24 cellular contexts compared by ENCODE assay signal in the genomic region with DNA sequence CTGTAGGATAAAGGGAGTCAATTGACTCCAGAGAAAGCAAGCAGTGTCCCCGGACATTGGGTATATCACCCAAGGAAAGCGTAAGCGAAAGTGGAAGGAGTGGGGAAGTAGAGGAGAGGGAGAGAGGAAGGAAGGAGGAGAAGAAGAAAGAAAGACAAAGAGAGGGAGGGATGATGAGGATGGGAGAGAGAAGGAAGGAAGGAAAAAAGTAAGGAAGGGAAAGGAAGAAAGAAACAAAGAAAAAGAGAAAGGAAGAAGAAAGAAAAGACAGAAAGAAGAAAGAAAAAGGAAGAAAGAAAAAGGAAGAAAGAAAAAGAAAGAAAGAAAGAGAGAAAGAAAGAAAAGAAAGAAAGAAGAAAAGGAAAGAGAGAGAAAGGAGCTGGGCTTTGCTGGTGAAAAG. TPM values are rescaled to one million over a fixed set of nuclear protein-coding genes. Genes with fewer than 3 reads are reported as not detected.
DNase-seq lines count a peak whose midpoint lies in the region; ATAC-seq, FAIRE-seq and TF ChIP-seq lines count a peak whose summit lies in the region.
"Had no signal": no experiment of that assay in that cellular context is flagged by ENCODE, and none has a peak within 500 bp of the region (broad histone marks: within the 10 kb centered on the region; RNA-seq: fewer than 3 reads in every experiment).

No MANE protein-coding gene starts in this region.

- CTCF ChIA-PET in activated B cell treated with CpG ODN at 0.5 μM for 24 hours (lab: Charles Lee): interaction anchor here (2.0 kb wide), 1 partner anchor 22 kb away, joined by 5 read pairs; no protein-coding TSS in a partner anchor

- H3K27me3 ChIP-seq in CD4-positive, CD25-positive, alpha-beta regulatory T cell (ENCODE audit: control insufficient read depth, insufficient read depth, low read length): peaks cover 4% of the 10 kb centered on the region
- H3K27me3 ChIP-seq in BE2C: no peaks in the 10 kb centered on the region
- H3K27me3 ChIP-seq: BLaER1 treated with 17β-estradiol and CSF1 and Interleukin-3, amounts not matched to agents 10 nM and 100 nM; SJCRH30 had no signal

- H3K9me3 Mint-ChIP-seq in CD4-positive, CD25-positive, alpha-beta regulatory T cell: peaks cover 0 to 3% (median 0%) of the 10 kb centered on the region in 7 donors
- H3K9me3 Mint-ChIP-seq in activated B cell treated with CpG ODN at 0.5 μM for 24 hours: no peaks in the 10 kb centered on the region
- H3K9me3 Mint-ChIP-seq in neural crest cell: no peaks in the 10 kb centered on the region
- H3K9me3 Mint-ChIP-seq in endothelial cell (ENCODE audit: unreplicated experiment): no peaks in the 10 kb centered on the region
- H3K9me3 Mint-ChIP-seq: CD8-positive, alpha-beta memory T cell; HFFc6 had no signal

- H3K9ac ChIP-seq in kidney (ENCODE audit: low read length in 2 of 2): no peak overlapping the region
- H3K9ac ChIP-seq: BLaER1 treated with 17β-estradiol and CSF1 and Interleukin-3, amounts not matched to agents 10 nM and 100 nM had no signal

- TF ChIP-seq CTCF in activated B cell treated with CpG ODN at 0.5 μM for 24 hours (IDR thresholded peaks at IDR 0.05): no peak
- no peak for TF ChIP-seq CTCF in kidney (IDR thresholded peaks at IDR 0.05; ENCODE audit: borderline replicate concordance, extremely low read depth, insufficient read depth)
- no peak for TF ChIP-seq CTCF in neural crest cell (conservative IDR thresholded peaks at IDR 0.05)
- TF ChIP-seq CTCF in BE2C (IDR thresholded peaks at IDR 0.05; ENCODE audit: low read depth, low read length): no peak
- no peak for TF ChIP-seq CTCF in endothelial cell (IDR thresholded peaks at IDR 0.05; ENCODE audit: unreplicated experiment)

- FAIRE-seq in kidney (lab: Jason Lieb, UNC): no peak
- FAIRE-seq: A549, GM12891, H1 had no signal

- no peak overlapping the region for H3K4me3 ChIP-seq in CD4-positive, CD25-positive, alpha-beta regulatory T cell (ENCODE audit: low read depth, low read length)
- H3K4me3 ChIP-seq in kidney (ENCODE audit: low read length in 2 of 2): peak overlapping the region; percentile 9 to 54
- no peak overlapping the region for H3K4me3 ChIP-seq in BE2C (ENCODE audit: low read depth, low read length)
- H3K4me3 ChIP-seq: A549; BLaER1 treated with 17β-estradiol and CSF1 and Interleukin-3, amounts not matched to agents 10 nM and 100 nM; SJCRH30 had no signal

- POLR2A ChIA-PET in activated B cell treated with CpG ODN at 0.5 μM for 24 hours (lab: Charles Lee): interaction anchor here (0.6 to 1.1 kb wide), 2 partner anchors 13 to 120 kb away, joined by 3 to 5 read pairs; no protein-coding TSS in a partner anchor

- no peaks in the 10 kb centered on the region for H3K36me3 Mint-ChIP-seq in CD4-positive, CD25-positive, alpha-beta regulatory T cell
- H3K36me3 Mint-ChIP-seq in activated B cell treated with CpG ODN at 0.5 μM for 24 hours (ENCODE audit: low read depth) (no peaks in the 10 kb centered on the region), neural crest cell (ENCODE audit: low read depth) (no peaks in the 10 kb centered on the region), endothelial cell (ENCODE audit: low read depth, unreplicated experiment) (peaks cover 4% of the 10 kb centered on the region)
- H3K36me3 Mint-ChIP-seq: CD8-positive, alpha-beta memory T cell had no signal

- no peak overlapping the region for H3K27ac ChIP-seq in CD4-positive, CD25-positive, alpha-beta regulatory T cell (ENCODE audit: insufficient read depth, low read length, poor library complexity, severe bottlenecking)
- no peak overlapping the region for H3K27ac ChIP-seq in kidney (ENCODE audit: low read depth in 2 of 2, low read length in 2 of 2)
- H3K27ac ChIP-seq: A549; BLaER1 treated with 17β-estradiol and CSF1 and Interleukin-3, amounts not matched to agents 10 nM and 100 nM; SJCRH30 had no signal

- no peaks in the 10 kb centered on the region for H3K4me1 ChIP-seq in CD4-positive, CD25-positive, alpha-beta regulatory T cell (ENCODE audit: control insufficient read depth, insufficient read depth, low read length, poor library complexity, severe bottlenecking)
- no peaks in the 10 kb centered on the region for H3K4me1 ChIP-seq in kidney (ENCODE audit: control insufficient read depth in 1 of 2, insufficient read depth in 1 of 2, low read depth in 1 of 2, low read length in 2 of 2)
- H3K4me1 ChIP-seq in BE2C: no peaks in the 10 kb centered on the region

- no peaks in the 10 kb centered on the region for H3K9me3 ChIP-seq in CD4-positive, CD25-positive, alpha-beta regulatory T cell (ENCODE audit: control insufficient read depth in 2 of 2, low read length in 2 of 2)
- H3K9me3 ChIP-seq in kidney (ENCODE audit: control insufficient read depth in 1 of 2, low read length in 2 of 2) (no peaks in the 10 kb centered on the region), BE2C (no peaks in the 10 kb centered on the region)
- H3K9me3 ChIP-seq: A549; BLaER1 treated with 17β-estradiol and CSF1 and Interleukin-3, amounts not matched to agents 10 nM and 100 nM; SJCRH30 had no signal

- H3K27ac Mint-ChIP-seq in CD4-positive, CD25-positive, alpha-beta regulatory T cell: peak overlapping the region in 2 of 3 donors; percentile 50 to 63
- H3K27ac Mint-ChIP-seq in activated B cell treated with CpG ODN at 0.5 μM for 24 hours (peak overlapping the region; percentile 59), neural crest cell (ENCODE audit: unreplicated experiment) (peak overlapping the region; percentile 19), endothelial cell (ENCODE audit: unreplicated experiment) (no peak overlapping the region)
- H3K27ac Mint-ChIP-seq: CD8-positive, alpha-beta memory T cell; HFFc6 had no signal

- no peak for ATAC-seq in CD4-positive, CD25-positive, alpha-beta regulatory T cell (ENCODE audit: low read depth in 2 of 2)
- ATAC-seq in activated B cell treated with CpG ODN at 0.5 μM for 24 hours (ENCODE audit: low read depth): no peak
- ATAC-seq: A549, Panc1 had no signal

- H3K36me3 ChIP-seq in CD4-positive, CD25-positive, alpha-beta regulatory T cell (ENCODE audit: control insufficient read depth, insufficient read depth, low read length): no peaks in the 10 kb centered on the region
- H3K36me3 ChIP-seq in kidney (ENCODE audit: control insufficient read depth in 1 of 2, insufficient read depth in 2 of 2, low read length in 2 of 2) (no peaks in the 10 kb centered on the region), BE2C (no peaks in the 10 kb centered on the region)
- H3K36me3 ChIP-seq: BLaER1 treated with 17β-estradiol and CSF1 and Interleukin-3, amounts not matched to agents 10 nM and 100 nM; SJCRH30 had no signal

- peaks cover 0 to 2% (median under 1%) of the 10 kb centered on the region in 4 donors for H3K4me1 Mint-ChIP-seq in CD4-positive, CD25-positive, alpha-beta regulatory T cell
- H3K4me1 Mint-ChIP-seq in activated B cell treated with CpG ODN at 0.5 μM for 24 hours (peaks cover 44% of the 10 kb centered on the region), neural crest cell (no peaks in the 10 kb centered on the region), endothelial cell (ENCODE audit: unreplicated experiment) (peaks cover 9% of the 10 kb centered on the region)

- no peak overlapping the region for H3K4me3 Mint-ChIP-seq in CD4-positive, CD25-positive, alpha-beta regulatory T cell
- H3K4me3 Mint-ChIP-seq in activated B cell treated with CpG ODN at 0.5 μM for 24 hours: no peak overlapping the region
- no peak overlapping the region for H3K4me3 Mint-ChIP-seq in neural crest cell
- no peak overlapping the region for H3K4me3 Mint-ChIP-seq in endothelial cell (ENCODE audit: unreplicated experiment)
- H3K4me3 Mint-ChIP-seq: CD8-positive, alpha-beta memory T cell; HFFc6 had no signal

- intact Hi-C loops in activated B cell treated with CpG ODN at 0.5 μM for 24 hours (cut with micrococcal nuclease): no loop called here
- intact Hi-C loops in kidney (cut with DNase I): no loop called here

- DNase-seq in CD4-positive, CD25-positive, alpha-beta regulatory T cell: no peak
- DNase-seq in activated B cell treated with CpG ODN at 0.5 μM for 24 hours: no peak
- DNase-seq in kidney: no peak
- no peak for DNase-seq in neural crest cell (ENCODE audit: low read depth, low spot score)
- no peak for DNase-seq in BE2C
- no peak for DNase-seq in NCI-H524 (lab: John Stamatoyannopoulos, UW)
- DNase-seq in endothelial cell (ENCODE audit: low spot score): no peak
- no peak for DNase-seq in activated CD8-positive, alpha-beta memory T cell treated with anti-CD3 and anti-CD28 coated beads, Interleukin-2, amount 50 U/mL, for 4 hours
- DNase-seq: CD8-positive, alpha-beta memory T cell; DMS53; EL; HFFc6; NCI-H1092 treated with DMSO at 0.1 percent for 48 hours; NCI-H146; NCI-H2029 treated with DMSO at 0.1 percent for 48 hours; NCI-H2171; NCI-H526 treated with DMSO at 0.1 percent for 48 hours; SJCRH30 had no signal

- H3K27me3 Mint-ChIP-seq in CD4-positive, CD25-positive, alpha-beta regulatory T cell: peaks cover 15% of the 10 kb centered on the region
- no peaks in the 10 kb centered on the region for H3K27me3 Mint-ChIP-seq in activated B cell treated with CpG ODN at 0.5 μM for 24 hours
- H3K27me3 Mint-ChIP-seq in neural crest cell (ENCODE audit: low read depth): peaks cover 38% of the 10 kb centered on the region
- H3K27me3 Mint-ChIP-seq in endothelial cell (ENCODE audit: unreplicated experiment): peaks cover 2% of the 10 kb centered on the region

RNA-seq across cellular contexts. Expression of a gene that starts 0.8 kb away (rescaled TPM):
- not detected for total RNA-seq in CD4-positive, CD25-positive, alpha-beta regulatory T cell
- polyA plus RNA-seq in CD4-positive, CD25-positive, alpha-beta regulatory T cell: under 1 TPM in 1 of 4 donors, not detected in 3; 0.14 TPM
- total RNA-seq in activated B cell treated with CpG ODN at 0.5 μM for 24 hours: 7.2 and 8.1 TPM in 2 replicates
- 24.9 TPM for total RNA-seq in kidney
- 27.5 TPM for polyA plus RNA-seq in kidney (ENCODE audit: insufficient read depth, low read depth, low replicate concordance)
- total RNA-seq in neural crest cell: not detected in 2 replicates
- polyA plus RNA-seq in BE2C (2012; ENCODE audit: insufficient read depth, insufficient read length, low read depth): not detected
- total RNA-seq in endothelial cell (ENCODE audit: unreplicated experiment): 1.6 TPM
- total RNA-seq: CD8-positive, alpha-beta memory T cell; H1; HFFc6; LHCN-M2; SJCRH30 had no signal
- polyA plus RNA-seq: CD8-positive, alpha-beta memory T cell; H1 had no signal

RNA-seq across cellular contexts. Expression of a gene that starts 27.7 kb away (rescaled TPM):
- 3.9 TPM for total RNA-seq in CD4-positive, CD25-positive, alpha-beta regulatory T cell
- 1 to 10 TPM; 3.8 to 7.8 (median 5.1) TPM for polyA plus RNA-seq in CD4-positive, CD25-positive, alpha-beta regulatory T cell
- total RNA-seq in activated B cell treated with CpG ODN at 0.5 μM for 24 hours (37.1 and 48.7 TPM in 2 replicates), kidney (10.2 TPM), neural crest cell (5.5 and 7.3 TPM in 2 replicates), endothelial cell (ENCODE audit: unreplicated experiment) (3.0 TPM)
- polyA plus RNA-seq in kidney (ENCODE audit: insufficient read depth, low read depth, low replicate concordance): 21.4 TPM
- 5.2 TPM for polyA plus RNA-seq in BE2C (2012; ENCODE audit: insufficient read depth, insufficient read length, low read depth)

Comparison
In these comparisons a context has a peak if more than half of its experiments do, and no peak if none do; other contexts are left out.
1. H3K4me3 ChIP-seq: peak in kidney (2 of 2); none in CD4-positive, CD25-positive, alpha-beta regulatory T cell (single experiment) and BE2C (single experiment).